Comparison of ENCODE assay signal across 8 cellular contexts in the genomic region with DNA sequence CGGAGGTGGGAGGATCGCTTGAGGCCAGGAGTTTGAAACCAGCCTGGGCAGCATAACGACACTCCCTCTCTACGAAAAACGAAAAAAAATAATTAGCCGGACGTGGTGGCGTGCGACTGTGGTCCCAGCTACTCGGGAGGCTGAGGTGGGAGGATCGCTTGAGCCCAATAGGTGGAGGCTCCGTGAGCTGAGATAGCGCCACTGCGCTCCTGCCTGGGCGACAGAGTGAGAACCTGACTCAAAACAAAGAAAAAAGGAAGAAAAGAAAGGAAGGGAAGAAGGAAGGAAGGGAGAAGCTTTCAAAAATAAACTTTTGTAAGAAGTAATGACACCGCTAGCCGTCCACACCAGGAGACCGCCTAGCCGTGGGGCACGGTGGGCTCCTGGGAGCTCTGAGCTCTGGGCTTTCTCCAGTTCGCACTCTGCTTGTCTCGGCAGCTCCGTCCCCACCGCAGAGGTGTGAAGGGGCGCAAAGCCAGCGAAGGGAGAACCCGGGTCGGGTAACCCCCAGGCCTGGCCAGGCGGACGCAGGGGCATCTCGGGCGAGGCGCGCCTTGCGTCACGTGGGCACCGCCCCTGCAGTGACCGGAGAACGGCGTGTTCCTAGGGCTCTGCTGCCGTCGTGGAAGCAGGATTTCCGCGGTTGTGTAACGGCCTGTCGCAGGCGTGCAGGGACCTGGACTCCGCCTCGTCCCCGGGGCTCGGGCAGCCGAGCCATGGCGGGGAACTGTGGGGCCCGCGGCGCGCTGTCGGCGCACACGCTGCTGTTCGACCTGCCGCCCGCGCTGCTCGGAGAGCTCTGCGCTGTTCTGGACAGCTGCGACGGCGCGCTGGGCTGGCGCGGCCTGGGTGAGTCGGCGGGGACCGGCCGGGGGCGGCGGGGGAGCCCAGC. TPM values are rescaled to one million over a fixed set of nuclear protein-coding genes. Genes with fewer than 3 reads are reported as not detected.
DNase-seq lines count a peak whose midpoint lies in the region; ATAC-seq and TF ChIP-seq lines count a peak whose summit lies in the region.

Gene IRAK3 (plus strand): TSS at position 631 of the 892 bp plus-strand sequence. CDS start 86 bp downstream, at position 717.

- no peaks in the 10 kb centered on the region for H4K20me1 ChIP-seq in SK-N-SH (ENCODE audit: insufficient read depth)
- H4K20me1 ChIP-seq in smooth muscle cell (ENCODE audit: low read depth): no peaks in the 10 kb centered on the region

- H3K4me1 ChIP-seq in SK-N-SH (ENCODE audit: control insufficient read depth in 1 of 2, insufficient read depth in 2 of 2, low read depth in 1 of 2, low read length in 1 of 2) (peaks cover 0 to 4% of the 10 kb centered on the region in 2 experiments; a peak in 1 of 4 replicates), smooth muscle cell (ENCODE audit: low read depth) (no peaks in the 10 kb centered on the region)

- H3K36me3 ChIP-seq in SK-N-SH (replicated peaks in 1 of 2; ENCODE audit: control insufficient read depth in 1 of 2, insufficient read depth in 2 of 2, low read length in 1 of 2) (no peaks in the 10 kb centered on the region), brain microvascular endothelial cell (replicated peaks) (no peaks in the 10 kb centered on the region), smooth muscle cell (ENCODE audit: low read depth) (no peaks in the 10 kb centered on the region)

- H3K9ac ChIP-seq in SK-N-SH (no peak within 1 kb of the TSS), smooth muscle cell (ENCODE audit: low read depth) (no peak within 1 kb of the TSS)

- CTCF ChIA-PET in SK-N-SH (lab: Yijun Ruan, JAX): interaction anchor here (0.6 to 1.7 kb wide), 3 partner anchors 9 to 63 kb away, joined by 3 to 5 read pairs (median 4); partner anchors contain the start of gene TMBIM4

- no peak for DNase-seq in AG09309 (ENCODE audit: low read depth)
- peak; percentile 69 for DNase-seq in SK-N-SH
- no peak for DNase-seq in brain microvascular endothelial cell
- DNase-seq in iPS-NIHi11 (ENCODE audit: low spot score): peak; percentile 72
- peak; percentile 26 for DNase-seq in smooth muscle cell (lab: John Stamatoyannopoulos, UW; ENCODE audit: unreplicated experiment)
- DNase-seq in SW 1271 (lab: John Stamatoyannopoulos, UW): no peak

- H3K4me3 ChIP-seq in AG09309 (ENCODE audit: control insufficient read depth, low read depth, low read length) (peak within 1 kb of the TSS; percentile 58), SK-N-SH (ENCODE audit: low read depth in 2 of 2, low read length in 1 of 2) (peak within 1 kb of the TSS; percentile 34 to 47; a peak in 3 of 4 replicates), brain microvascular endothelial cell (ENCODE audit: low read depth, low read length) (peak within 1 kb of the TSS; percentile 65), smooth muscle cell (peak within 1 kb of the TSS; percentile 50)

- 42% methylated on average over 21 of the region's 78 CpGs for WGBS in SK-N-SH (ENCODE audit: low lambda C conversion rate)
- 25% methylated on average over 70 of the region's 78 CpGs for WGBS in smooth muscle cell (ENCODE audit: low lambda C conversion rate)

- H3K4me2 ChIP-seq in SK-N-SH (peak within 1 kb of the TSS; percentile 71), smooth muscle cell (peak within 1 kb of the TSS; percentile 87)

- H3K9me3 ChIP-seq in SK-N-SH (no peaks in the 10 kb centered on the region), smooth muscle cell (replicated peaks; ENCODE audit: low read depth) (no peaks in the 10 kb centered on the region)

- H2AFZ ChIP-seq in SK-N-SH (ENCODE audit: low read depth) (peak within 1 kb of the TSS; percentile 74; the same call in 1 of the 2 replicates), smooth muscle cell (ENCODE audit: low read depth) (peak within 1 kb of the TSS; percentile 94)

- H3F3A ChIP-seq in SK-N-SH (replicated peaks; ENCODE audit: insufficient read depth): no peaks in the 10 kb centered on the region
- H3F3A ChIP-seq in smooth muscle cell (ENCODE audit: low read depth): no peaks in the 10 kb centered on the region

- no peak within 1 kb of the TSS for H3K27ac ChIP-seq in SK-N-SH (ENCODE audit: low read depth in 2 of 2, low read length in 1 of 2)
- H3K27ac ChIP-seq in brain microvascular endothelial cell: no peak within 1 kb of the TSS
- peak within 1 kb of the TSS; percentile 11 for H3K27ac ChIP-seq in smooth muscle cell (ENCODE audit: low read depth)

- POLR2A ChIA-PET in SK-N-SH (lab: Yijun Ruan, JAX): no interaction called here

- H3K27me3 ChIP-seq in SK-N-SH (ENCODE audit: insufficient read depth): peaks cover 56% of the 10 kb centered on the region
- no peaks in the 10 kb centered on the region for H3K27me3 ChIP-seq in brain microvascular endothelial cell (replicated peaks)
- peaks cover 13% of the 10 kb centered on the region for H3K27me3 ChIP-seq in smooth muscle cell (ENCODE audit: low read depth)

- H3K79me2 ChIP-seq in SK-N-SH (ENCODE audit: insufficient read depth): no peaks in the 10 kb centered on the region
- no peaks in the 10 kb centered on the region for H3K79me2 ChIP-seq in smooth muscle cell (ENCODE audit: low read depth)

- no peak for TF ChIP-seq RAD21 in SK-N-SH (IDR thresholded peaks at IDR 0.05; ENCODE audit: low read length)

- peak; percentile 56 for ATAC-seq in GM18520 (IDR thresholded peaks at IDR 0.05; ENCODE audit: unreplicated experiment)
- ATAC-seq in HG03039 (IDR thresholded peaks at IDR 0.05; ENCODE audit: unreplicated experiment): peak; percentile 65

- in situ Hi-C loops in brain microvascular endothelial cell (cut with HindIII; ENCODE audit: low pct_ligation_motif_present, low sequenced_read_pairs): no loop called here

- TF ChIP-seq CTCF in AG09309 (IDR thresholded peaks at IDR 0.05; ENCODE audit: control insufficient read depth, insufficient read depth, low read depth, low read length, missing control alignments): no peak
- TF ChIP-seq CTCF in SK-N-SH (IDR thresholded peaks at IDR 0.05): no peak
- no peak for TF ChIP-seq CTCF in brain microvascular endothelial cell (IDR thresholded peaks at IDR 0.05; ENCODE audit: low read depth, low read length, missing control alignments)
- no peak for TF ChIP-seq CTCF in smooth muscle cell (IDR thresholded peaks at IDR 0.05; ENCODE audit: borderline replicate concordance, insufficient read depth, poor library complexity, severe bottlenecking)

- TF ChIP-seq EP300 in SK-N-SH (IDR thresholded peaks at IDR 0.05; ENCODE audit: borderline replicate concordance in 1 of 2, low read depth in 1 of 2, low read length in 1 of 2): no peak

- H3K9me2 ChIP-seq in SK-N-SH: no peaks in the 10 kb centered on the region

TF ChIP-seq in SK-N-SH, 30 proteins besides CTCF, POLR2A, EP300 and RAD21:
- TF ChIP-seq MAX (IDR thresholded peaks at IDR 0.05; ENCODE audit: low read depth) (peak; percentile 25; the same call in 1 of the 2 replicates), TCF12 (IDR thresholded peaks at IDR 0.05) (no peak), EZH2phosphoT487 (IDR thresholded peaks at IDR 0.05; ENCODE audit: borderline replicate concordance, low read depth) (peak; percentile 53; the same call in 1 of the 2 replicates)
- TF ChIP-seq, protein P1, sequence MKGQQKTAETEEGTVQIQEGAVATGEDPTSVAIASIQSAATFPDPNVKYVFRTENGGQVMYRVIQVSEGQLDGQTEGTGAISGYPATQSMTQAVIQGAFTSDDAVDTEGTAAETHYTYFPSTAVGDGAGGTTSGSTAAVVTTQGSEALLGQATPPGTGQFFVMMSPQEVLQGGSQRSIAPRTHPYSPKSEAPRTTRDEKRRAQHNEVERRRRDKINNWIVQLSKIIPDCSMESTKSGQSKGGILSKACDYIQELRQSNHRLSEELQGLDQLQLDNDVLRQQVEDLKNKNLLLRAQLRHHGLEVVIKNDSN (IDR thresholded peaks at IDR 0.05; ENCODE audit: borderline replicate concordance, low read depth): peak; percentile 73
- TF ChIP-seq, protein P2, sequence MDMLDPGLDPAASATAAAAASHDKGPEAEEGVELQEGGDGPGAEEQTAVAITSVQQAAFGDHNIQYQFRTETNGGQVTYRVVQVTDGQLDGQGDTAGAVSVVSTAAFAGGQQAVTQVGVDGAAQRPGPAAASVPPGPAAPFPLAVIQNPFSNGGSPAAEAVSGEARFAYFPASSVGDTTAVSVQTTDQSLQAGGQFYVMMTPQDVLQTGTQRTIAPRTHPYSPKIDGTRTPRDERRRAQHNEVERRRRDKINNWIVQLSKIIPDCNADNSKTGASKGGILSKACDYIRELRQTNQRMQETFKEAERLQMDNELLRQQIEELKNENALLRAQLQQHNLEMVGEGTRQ (IDR thresholded peaks at IDR 0.05; ENCODE audit: borderline replicate concordance, low read depth, low read length): no peak
TF ChIP-seq in SK-N-SH: peak in this region for 3.

RNA-seq across cellular contexts. Expression of gene IRAK3, which starts in this region (rescaled TPM):
- polyA plus RNA-seq in SK-N-SH (2012; rRNA removed) (not detected in 2 replicates), smooth muscle cell (2.4 and 2.5 TPM in 2 replicates)
- polyA plus RNA-seq in SK-N-SH (2012; cell fraction: cytosol; rRNA removed): not detected in 2 replicates
- not detected in 2 replicates for polyA plus RNA-seq in SK-N-SH (2012; cell fraction: nucleus; rRNA removed)
- 5.3 and 6.8 TPM in 2 replicates for total RNA-seq in smooth muscle cell

Comparison
In these comparisons a context has a peak if more than half of its experiments do, and no peak if none do; other contexts are left out.
1. Peak in DNase-seq, H3K4me3 ChIP-seq and H3K4me2 ChIP-seq in SK-N-SH; RNA of the gene not detected or under 1 TPM.
2. DNase-seq: peak in iPS-NIHi11 (single experiment) and smooth muscle cell (single experiment); none in AG09309 (single experiment), brain microvascular endothelial cell (single experiment) and SW 1271 (0 of 2).
3. Peak in every context shown above with its lines, with median percentiles within 50 percentile points of each other: H3K4me3 ChIP-seq.